21 cellular contexts compared by ENCODE assay signal in the genomic region with DNA sequence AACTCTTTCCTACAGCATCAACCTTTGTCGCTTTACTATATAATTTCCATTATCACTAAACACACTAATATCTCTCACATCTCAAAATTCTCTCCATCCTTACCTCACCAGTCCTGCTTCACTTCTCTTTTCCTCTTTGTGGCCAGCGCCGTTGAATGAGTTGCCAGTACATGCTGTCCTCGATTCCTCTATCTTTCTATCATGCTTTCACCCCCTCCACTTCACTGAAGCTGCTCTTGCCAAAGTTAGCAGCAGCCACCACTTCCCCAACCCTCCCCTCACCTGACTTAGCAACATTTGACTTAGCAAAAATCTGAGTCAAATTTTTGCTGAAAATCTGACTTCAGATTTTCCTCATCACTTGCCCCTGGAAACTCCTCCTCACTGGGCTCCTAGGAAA.
"Had no signal": no experiment of that assay in that cellular context is flagged by ENCODE, and none has a peak within 500 bp of the region (broad histone marks: within the 10 kb centered on the region; RNA-seq: fewer than 3 reads in every experiment).

No MANE protein-coding gene starts in this region.

- H3K9me3 Mint-ChIP-seq: activated naive CD4-positive, alpha-beta T cell treated with anti-CD3 and anti-CD28 coated beads, Interleukin-2, amount 10 ng/mL, durations not matched to agents 7 days and 5 days; endodermal cell; type B pancreatic cell had no signal

- H3K4me1 ChIP-seq: gastroesophageal sphincter, lower lobe of right lung, parathyroid adenoma, vagina had no signal

- DNase-seq: activated CD4-positive, alpha-beta T cell treated with anti-CD3 and anti-CD28 coated beads, Interleukin-2, amount 50 U/mL, for 48 hours; activated naive CD4-positive, alpha-beta T cell treated with anti-CD3 and anti-CD28 coated beads, Interleukin-2, amount 10 ng/mL, durations not matched to agents 7 days and 5 days; activated T-cell treated with anti-CD3 and anti-CD28 coated beads, Interleukin-2, amount 50 U/mL, for 48 hours; amygdala; cerebellar nuclear complex; endodermal cell; head of caudate nucleus; islet precursor cell; left colon; lower lobe of right lung; naive B cell; nucleus accumbens; right lobe of liver; stimulated activated CD4-positive, alpha-beta T cell treated with anti-CD3 and anti-CD28 coated beads, Interleukin-1b, Interleukin-23, amount 100 ng/mL, for 48 hours had no signal

- H3K4me3 Mint-ChIP-seq: activated naive CD4-positive, alpha-beta T cell treated with anti-CD3 and anti-CD28 coated beads, Interleukin-2, amount 10 ng/mL, durations not matched to agents 7 days and 5 days; endodermal cell; naive B cell; type B pancreatic cell had no signal

- H3K27ac Mint-ChIP-seq: activated naive CD4-positive, alpha-beta T cell treated with anti-CD3 and anti-CD28 coated beads, Interleukin-2, amount 10 ng/mL, durations not matched to agents 7 days and 5 days; endodermal cell; type B pancreatic cell had no signal

- H3K27me3 ChIP-seq: gastroesophageal sphincter, right lobe of liver, vagina had no signal

- H3K9me3 ChIP-seq: gastroesophageal sphincter, lower lobe of right lung, right lobe of liver, thoracic aorta, vagina had no signal

- H3K4me3 ChIP-seq: coronary artery, gastroesophageal sphincter, lower lobe of right lung, right lobe of liver, skin epidermis, thoracic aorta, vagina had no signal

- ATAC-seq: gastroesophageal sphincter, left colon, lower lobe of right lung, right lobe of liver had no signal

- H3K27ac ChIP-seq: coronary artery, gastroesophageal sphincter, lower lobe of right lung, parathyroid adenoma, right lobe of liver, skin epidermis, thoracic aorta, vagina had no signal

- H3K4me1 Mint-ChIP-seq: activated naive CD4-positive, alpha-beta T cell treated with anti-CD3 and anti-CD28 coated beads, Interleukin-2, amount 10 ng/mL, durations not matched to agents 7 days and 5 days had no signal

- H3K27me3 Mint-ChIP-seq: activated naive CD4-positive, alpha-beta T cell treated with anti-CD3 and anti-CD28 coated beads, Interleukin-2, amount 10 ng/mL, durations not matched to agents 7 days and 5 days; naive B cell; type B pancreatic cell had no signal
